ENCODE assay signal across 8 cellular contexts in genomic region chr14:75306917-75307699, GRCh38. TPM values are rescaled to one million over a fixed set of nuclear protein-coding genes. Genes with fewer than 3 reads are reported as not detected.
A peak's percentile ranks its signal among the peaks of the same experiment; 100 is the strongest.
DNase-seq lines count a peak whose midpoint lies in the region; ATAC-seq and TF ChIP-seq lines count a peak whose summit lies in the region.

No MANE protein-coding gene starts in this region.

- no peaks in the 10 kb centered on the region for H3K9me3 Mint-ChIP-seq in immature natural killer cell

- H2AFZ ChIP-seq in KMS-11 (ENCODE audit: low read depth): peak overlapping the region; percentile 68; the same call in 1 of the 2 replicates

- H3K27me3 ChIP-seq in cardiac muscle cell (no peaks in the 10 kb centered on the region), right atrium auricular region (no peaks in the 10 kb centered on the region), KMS-11 (ENCODE audit: insufficient read depth, low read depth) (no peaks in the 10 kb centered on the region), left lung (no peaks in the 10 kb centered on the region)

- no peaks in the 10 kb centered on the region for H3K36me3 ChIP-seq in cardiac muscle cell
- no peaks in the 10 kb centered on the region for H3K36me3 ChIP-seq in right atrium auricular region
- no peaks in the 10 kb centered on the region for H3K36me3 ChIP-seq in KMS-11 (ENCODE audit: insufficient read depth)
- H3K36me3 ChIP-seq in left lung: no peaks in the 10 kb centered on the region

- H3K27ac ChIP-seq in cardiac muscle cell (no peak overlapping the region), right atrium auricular region (no peak overlapping the region), KMS-11 (no peak overlapping the region), left lung (no peak overlapping the region)

- no peaks in the 10 kb centered on the region for H3K4me1 ChIP-seq in cardiac muscle cell (ENCODE audit: low read depth)
- H3K4me1 ChIP-seq in right atrium auricular region: peaks cover 0 to 20% of the 10 kb centered on the region in 2 donors
- H3K4me1 ChIP-seq in KMS-11 (ENCODE audit: low read depth, poor library complexity, severe bottlenecking): peaks cover 3% of the 10 kb centered on the region
- peaks cover 5 to 40% of the 10 kb centered on the region in 2 donors for H3K4me1 ChIP-seq in left lung

- H3K27ac Mint-ChIP-seq in immature natural killer cell: peak overlapping the region in 1 of 6 donors; percentile 22

- peak overlapping the region; percentile 27; the same call in 1 of the 2 replicates for H3K4me2 ChIP-seq in KMS-11

- H3K79me2 ChIP-seq in KMS-11 (ENCODE audit: insufficient read depth, low read depth): no peaks in the 10 kb centered on the region

- no peak overlapping the region for H3K9ac ChIP-seq in KMS-11

- TF ChIP-seq CTCF in cardiac muscle cell (IDR thresholded peaks at IDR 0.05; ENCODE audit: low read depth, low read length) (peak; percentile 26), right atrium auricular region (IDR thresholded peaks at IDR 0.05) (peak in 1 of 2 donors; percentile 41), KMS-11 (conservative IDR thresholded peaks at IDR 0.05; ENCODE audit: low read depth, low read length) (0 out of 2 replicates have a peak, but pooled peaks have one; percentile 17), foreskin fibroblast (IDR thresholded peaks at IDR 0.05; ENCODE audit: low read depth, low read length) (peak; percentile 30), left lung (IDR thresholded peaks at IDR 0.05) (no peak)

- H3K4me1 Mint-ChIP-seq in immature natural killer cell: peaks cover 3 to 12% of the 10 kb centered on the region in 2 donors

- DNase-seq in cardiac muscle cell (ENCODE audit: low read depth in 1 of 2, low spot score in 1 of 2) (peak in 1 of 2 donors; percentile 47), right atrium auricular region (ENCODE audit: low spot score) (no peak), RPMI7951 (ENCODE audit: low read depth) (peak; percentile 28), foreskin fibroblast (peak in 1 of 2 donors; percentile 22), immature natural killer cell (no peak), left lung (no peak)

- H3K27me3 Mint-ChIP-seq in immature natural killer cell (ENCODE audit: low read depth in 3 of 3): peaks cover 3 to 5% (median 4%) of the 10 kb centered on the region in 3 donors

- ATAC-seq in GM21619 (IDR thresholded peaks at IDR 0.05; ENCODE audit: unreplicated experiment): no peak
- ATAC-seq in left lung: no peak

- H3K9me3 ChIP-seq in cardiac muscle cell (ENCODE audit: low read depth) (no peaks in the 10 kb centered on the region), right atrium auricular region (no peaks in the 10 kb centered on the region), left lung (no peaks in the 10 kb centered on the region)

- intact Hi-C loops in left lung (cut with DNase I): loop anchor here in 1 of 2 donors (5.0 kb wide), 1 partner anchor 255 kb away; no protein-coding TSS in a partner anchor

- no peak overlapping the region for H3K4me3 Mint-ChIP-seq in immature natural killer cell

- H3K36me3 Mint-ChIP-seq in immature natural killer cell: no peaks in the 10 kb centered on the region

- H4K20me1 ChIP-seq in KMS-11 (ENCODE audit: insufficient read depth): no peaks in the 10 kb centered on the region

- H3K4me3 ChIP-seq in cardiac muscle cell: no peak overlapping the region
- H3K4me3 ChIP-seq in right atrium auricular region: no peak overlapping the region
- no peak overlapping the region for H3K4me3 ChIP-seq in KMS-11 (IDR thresholded peaks at IDR 0.05; ENCODE audit: insufficient read depth, low read depth, low read length)
- no peak overlapping the region for H3K4me3 ChIP-seq in foreskin fibroblast (ENCODE audit: low read depth in 1 of 2, low read length in 2 of 2)
- no peak overlapping the region for H3K4me3 ChIP-seq in left lung

RNA-seq across cellular contexts. Expression of gene FOS, which starts 28.5 kb away (rescaled TPM):
- 44.3 and 66.0 TPM in 2 replicates for total RNA-seq in cardiac muscle cell
- 45.3 and 55.3 TPM in 2 replicates for polyA plus RNA-seq in cardiac muscle cell
- total RNA-seq in right atrium auricular region: 100 to 1,000 TPM; 232 to 555 TPM
- 6.9 and 7.7 TPM in 2 replicates for total RNA-seq in RPMI7951 (2014; rRNA removed; shearing (Covaris generic))
- polyA plus RNA-seq in immature natural killer cell: 100 to 1,000 TPM; 525 to 765 (median 608) TPM
- total RNA-seq in left lung: 100 to 1,000 TPM in 1 of 2 donors, 10 to 100 TPM in 1; 92.2 to 264 TPM

Comparison
In these comparisons a context has a peak if more than half of its experiments do, and no peak if none do; other contexts are left out.
1. CTCF ChIP-seq: peak in cardiac muscle cell (single experiment), KMS-11 (single experiment) and foreskin fibroblast (single experiment); none in left lung (0 of 2).